In the genomic region with DNA sequence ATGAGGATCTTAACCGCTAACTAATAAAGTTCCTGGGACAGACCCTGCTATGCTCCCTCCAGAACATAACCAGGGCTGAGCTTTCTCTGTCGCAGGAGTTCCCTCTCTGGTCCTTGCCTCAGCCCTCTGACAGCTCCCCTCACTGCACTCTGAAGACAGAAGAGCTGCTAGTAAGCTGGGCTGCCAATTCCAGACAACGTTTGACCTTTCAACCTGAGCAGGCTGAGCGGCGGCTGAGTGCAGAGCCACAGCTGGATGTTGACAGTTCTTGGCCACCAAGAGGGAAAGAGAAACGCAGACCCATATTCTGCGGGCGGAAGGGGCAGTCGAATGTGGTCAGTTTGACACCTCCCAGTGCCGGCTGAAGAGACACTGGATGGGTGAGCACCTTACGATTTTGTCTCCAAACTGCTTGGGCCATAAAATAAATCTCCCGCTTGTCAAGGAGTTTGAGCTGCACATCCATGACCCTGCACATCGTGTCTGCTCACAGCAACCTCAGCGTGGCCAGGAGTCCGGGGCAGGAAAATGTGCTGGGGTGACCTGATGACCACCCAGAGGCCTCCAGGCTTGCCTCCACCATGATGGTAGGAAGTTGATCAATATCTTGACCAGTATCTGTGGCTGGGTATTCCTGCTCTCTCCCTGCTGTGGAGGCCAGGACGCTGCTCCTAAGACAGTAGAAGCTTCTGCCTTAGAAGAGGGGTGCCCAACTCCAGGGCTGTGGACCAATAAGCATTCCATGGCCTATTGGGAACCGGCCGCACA, we compare ENCODE assay signal across 22 cellular contexts.
DNase-seq lines count a peak whose midpoint lies in the region; ATAC-seq, FAIRE-seq and TF ChIP-seq lines count a peak whose summit lies in the region.
"Had no signal": no experiment of that assay in that cellular context is flagged by ENCODE, and none has a peak within 500 bp of the region (broad histone marks: within the 10 kb centered on the region; RNA-seq: fewer than 3 reads in every experiment).

No MANE protein-coding gene starts in this region.

- TF ChIP-seq RAD21 in K562 (CRISPR knock-in tag; conservative IDR thresholded peaks at IDR 0.05 in 1 of 2, IDR thresholded peaks at IDR 0.05 in 1 of 2) = no peak

- no peak overlapping the region for H3K23ac ChIP-seq in neuronal stem cell (ENCODE audit: low read depth, low read length, poor library complexity)

- no peak for TF ChIP-seq POLR2A in K562 (conservative IDR thresholded peaks at IDR 0.05)

- H3K27me3 ChIP-seq in Caco-2 (replicated peaks; ENCODE audit: control insufficient read depth, insufficient read depth, low read length) (no peaks in the 10 kb centered on the region), K562 (ENCODE audit: control insufficient read depth in 2 of 2, insufficient read depth in 2 of 2, low read length in 2 of 2) (peaks cover 0 to 5% of the 10 kb centered on the region in 2 experiments; a peak in 1 of 5 replicates), neuronal stem cell (ENCODE audit: control insufficient read depth in 3 of 3, insufficient read depth in 3 of 3, low read depth in 1 of 3, low read length in 3 of 3) (no peaks in the 10 kb centered on the region), PC-3 (ENCODE audit: low read length) (no peaks in the 10 kb centered on the region)

- H2AFZ ChIP-seq in K562 (ENCODE audit: low read depth, low read length) = no peak overlapping the region
- no peak overlapping the region for H2AFZ ChIP-seq in neuronal stem cell (ENCODE audit: low read length)
- H2AFZ ChIP-seq in PC-3 (ENCODE audit: low read length) = no peak overlapping the region

- peaks cover 5% of the 10 kb centered on the region for H3K9me3 Mint-ChIP-seq in Caco-2 (ENCODE audit: unreplicated experiment)

- H3K27ac ChIP-seq in K562 (ENCODE audit: extremely low read depth, low read depth, low read length) (no peak overlapping the region), neuronal stem cell (replicated peaks; ENCODE audit: low read length) (no peak overlapping the region), PC-3 (ENCODE audit: low read length) (no peak overlapping the region)

- H3K4me3 Mint-ChIP-seq in Caco-2 (ENCODE audit: unreplicated experiment) = no peak overlapping the region
- H3K4me3 Mint-ChIP-seq: HFFc6 had no signal

- no peaks in the 10 kb centered on the region for H3K9me2 ChIP-seq in PC-3 (replicated peaks; ENCODE audit: low read length)

- in situ Hi-C loops in K562 (cut with MboI) = no loop called here

- ATAC-seq in K562 (peak; percentile 71), left lobe of liver (peak; percentile 82), PC-3 (no peak)

- H2BK5ac ChIP-seq in neuronal stem cell (ENCODE audit: low read length) = no peak overlapping the region

- no peak overlapping the region for H2BK12ac ChIP-seq in neuronal stem cell (ENCODE audit: low read length)

- H3K4me2 ChIP-seq in K562 (ENCODE audit: insufficient read depth, low read length) = no peak overlapping the region
- peak overlapping the region; percentile 2 for H3K4me2 ChIP-seq in neuronal stem cell (ENCODE audit: insufficient read depth, low read length, poor library complexity, severe bottlenecking)
- H3K4me2 ChIP-seq in PC-3 (ENCODE audit: low read length) = no peak overlapping the region
- H3K4me2 ChIP-seq: A549 had no signal

- H3K18ac ChIP-seq in neuronal stem cell (ENCODE audit: low read length) = no peak overlapping the region

- WGBS in K562 (ENCODE audit: insufficient coverage, low coverage, missing lambda C conversion rate) = 22% methylated on average over 18 of the region's 18 CpGs
- WGBS in neuronal stem cell (ENCODE audit: extremely low coverage in 2 of 2, insufficient read length in 2 of 2, insufficient replicate concordance in 1 of 2), 2 donors = no CpG with 5 or more reads among the region's 18 CpGs

- H4K8ac ChIP-seq in neuronal stem cell (ENCODE audit: low read depth, low read length) = no peak overlapping the region

- H4K20me1 ChIP-seq in K562 (replicated peaks; ENCODE audit: control insufficient read depth, insufficient read depth, low read length) (no peaks in the 10 kb centered on the region), PC-3 (ENCODE audit: low read length) (no peaks in the 10 kb centered on the region)

- peak overlapping the region; percentile 39 for H3K27ac Mint-ChIP-seq in Caco-2 (ENCODE audit: unreplicated experiment)
- H3K27ac Mint-ChIP-seq: HFFc6 had no signal

- H3K14ac ChIP-seq in neuronal stem cell (ENCODE audit: low read length) = no peak overlapping the region

- no peak overlapping the region for H3K4me3 ChIP-seq in Caco-2 (ENCODE audit: low read depth, low read length)
- H3K4me3 ChIP-seq in K562 = no peak overlapping the region
- no peak overlapping the region for H3K4me3 ChIP-seq in neuronal stem cell (ENCODE audit: low read length in 2 of 2)
- no peak overlapping the region for H3K4me3 ChIP-seq in PC-3 (ENCODE audit: low read length)
- H3K4me3 ChIP-seq: A549 had no signal

- FAIRE-seq in K562 (lab: Jason Lieb, UNC) = peak; percentile 32
- FAIRE-seq: A549 had no signal

- H2BK15ac ChIP-seq in neuronal stem cell (ENCODE audit: low read length) = no peak overlapping the region

- H3K9me3 ChIP-seq in Caco-2 (no peaks in the 10 kb centered on the region), K562 (replicated peaks; ENCODE audit: control insufficient read depth, insufficient read depth, low read depth, low read length) (peaks cover 2% of the 10 kb centered on the region; the same call in 1 of the 2 replicates), neuronal stem cell (replicated peaks in 1 of 2; ENCODE audit: control insufficient read depth in 2 of 2, insufficient read depth in 1 of 2, low read depth in 1 of 2, low read length in 2 of 2) (no peaks in the 10 kb centered on the region), PC-3 (ENCODE audit: low read length) (no peaks in the 10 kb centered on the region)

- H3K4me1 Mint-ChIP-seq in Caco-2 (ENCODE audit: low read depth, unreplicated experiment) = peaks cover 5% of the 10 kb centered on the region
- H3K4me1 Mint-ChIP-seq: CD4-positive, alpha-beta memory T cell had no signal

- H3K36me3 ChIP-seq in Caco-2 (ENCODE audit: control insufficient read depth, insufficient read depth, low read length) = no peaks in the 10 kb centered on the region
- H3K36me3 ChIP-seq in K562 (ENCODE audit: control insufficient read depth, insufficient read depth, low read length) = no peaks in the 10 kb centered on the region
- H3K36me3 ChIP-seq in neuronal stem cell (replicated peaks in 1 of 2; ENCODE audit: control insufficient read depth in 2 of 2, insufficient read depth in 2 of 2, low read length in 2 of 2) = no peaks in the 10 kb centered on the region
- no peaks in the 10 kb centered on the region for H3K36me3 ChIP-seq in PC-3 (ENCODE audit: low read depth, low read length)

- no peak overlapping the region for H3K4ac ChIP-seq in neuronal stem cell (ENCODE audit: low read length)

- DNase-seq in Caco-2 (no peak), K562 (ENCODE audit: extremely low read depth in 1 of 4, low spot score in 3 of 4) (peak in 1 of 4 experiments; percentile 33), left lobe of liver (ENCODE audit: low spot score) (peak; percentile 72), neuronal stem cell (ENCODE audit: low spot score) (no peak), HuH-7 (ENCODE audit: low spot score) (no peak), HuH-7.5 (ENCODE audit: low spot score) (no peak), PC-3 (no peak), NCI-H2081 (lab: John Stamatoyannopoulos, UW) (no peak)
- DNase-seq: Calu3; CD4-positive, alpha-beta memory T cell; GF-D8; H7; HFFc6; IMR-90; Karpas-422; NCI-H1092; NCI-H146; NCI-H2029 treated with DMSO at 0.1 percent for 48 hours; NCI-H510A treated with DMSO at 0.1 percent for 48 hours; NCI-H774; RPMI8226 had no signal

- intact Hi-C loops in Caco-2 (cut with micrococcal nuclease; ENCODE audit: unreplicated experiment) (no loop called here), K562 (cut with micrococcal nuclease) (no loop called here), PC-3 (cut with micrococcal nuclease) (no loop called here)

- no peak for TF ChIP-seq EP300 in K562 (IDR thresholded peaks at IDR 0.05; ENCODE audit: low read length)

- no peaks in the 10 kb centered on the region for H3F3A ChIP-seq in PC-3 (ENCODE audit: low read length, unreplicated experiment)

- H3K79me2 ChIP-seq in K562 (ENCODE audit: control insufficient read depth, insufficient read depth, low read length) (no peaks in the 10 kb centered on the region), PC-3 (ENCODE audit: low read length) (no peaks in the 10 kb centered on the region)

- H4K91ac ChIP-seq in neuronal stem cell (ENCODE audit: low read depth, low read length, poor library complexity) = no peak overlapping the region

- H3K4me1 ChIP-seq in Caco-2 (no peaks in the 10 kb centered on the region), K562 (replicated peaks in 1 of 2; ENCODE audit: control insufficient read depth in 2 of 2, insufficient read depth in 2 of 2, low read length in 2 of 2) (no peaks in the 10 kb centered on the region; a peak in 3 of 5 replicates), neuronal stem cell (ENCODE audit: control insufficient read depth in 2 of 2, insufficient read depth in 1 of 2, low read depth in 1 of 2, low read length in 2 of 2) (peaks cover 0 to 5% of the 10 kb centered on the region in 2 donors), PC-3 (ENCODE audit: insufficient read depth, low read length) (peaks cover 6% of the 10 kb centered on the region; the same call in 1 of the 2 replicates)

- CTCF ChIA-PET in Caco-2 (lab: Charles Lee) (interaction anchor here (0.7 kb wide), 1 partner anchor 66 kb away, joined by 3 read pairs; no protein-coding TSS in a partner anchor), K562 (lab: Yijun Ruan, JAX; ENCODE audit: low intra/inter-chr PET ratio) (no interaction called here), PC-3 (lab: Charles Lee) (no interaction called here)

- TF ChIP-seq CTCF in Caco-2 (IDR thresholded peaks at IDR 0.05; ENCODE audit: insufficient read depth in 1 of 2, low read depth in 1 of 2, low read length in 1 of 2, severe bottlenecking in 1 of 2, unreplicated experiment in 1 of 2) (no peak), K562 (IDR thresholded peaks at IDR 0.05 in 2 of 3, conservative IDR thresholded peaks at IDR 0.05 in 1 of 3; ENCODE audit: insufficient read depth in 2 of 3, low read depth in 1 of 3, low read length in 3 of 3) (no peak), PC-3 (conservative IDR thresholded peaks at IDR 0.05; ENCODE audit: low read depth, low read length) (no peak)

- H2AK5ac ChIP-seq in neuronal stem cell (ENCODE audit: low read depth, low read length) = no peak overlapping the region

- no peaks in the 10 kb centered on the region for H3K9me1 ChIP-seq in K562 (ENCODE audit: control insufficient read depth, insufficient read depth, low read length)

- peaks cover 1% of the 10 kb centered on the region for H3K79me1 ChIP-seq in neuronal stem cell (ENCODE audit: low read depth, low read length)

- no TSS peak for BruUV-seq in Caco-2 (replicated peaks; lab: Mats Ljungman, UMichigan)
- no TSS peak for BruUV-seq in K562 (replicated peaks; lab: Mats Ljungman, UMichigan)
- no TSS peak for BruUV-seq in PC-3 (replicated peaks; lab: Mats Ljungman, UMichigan)

- H2BK120ac ChIP-seq in neuronal stem cell (ENCODE audit: low read depth, low read length) = no peak overlapping the region

- no peaks in the 10 kb centered on the region for H3K36me3 Mint-ChIP-seq in Caco-2 (ENCODE audit: insufficient read depth, unreplicated experiment)

- POLR2A ChIA-PET in Caco-2 (lab: Charles Lee) = no interaction called here
- POLR2A ChIA-PET in K562 (lab: Yijun Ruan, JAX) = interaction anchor here (0.6 to 0.8 kb wide), 2 partner anchors 69 to 82 kb away, joined by 3 read pairs; no protein-coding TSS in a partner anchor
- POLR2A ChIA-PET in PC-3 (lab: Charles Lee; ENCODE audit: unreplicated experiment) = no interaction called here

- no peaks in the 10 kb centered on the region for H3K27me3 Mint-ChIP-seq in Caco-2 (ENCODE audit: insufficient read depth, unreplicated experiment)
- H3K27me3 Mint-ChIP-seq: CD4-positive, alpha-beta memory T cell had no signal

- H3K9ac ChIP-seq in K562 (ENCODE audit: insufficient read depth in 1 of 2, low read depth in 2 of 2, low read length in 2 of 2) (peak overlapping the region in 1 of 2 experiments; percentile 52; a peak in 2 of 4 replicates), neuronal stem cell (ENCODE audit: low read depth, low read length, poor library complexity) (no peak overlapping the region), PC-3 (ENCODE audit: low read length) (no peak overlapping the region)
